ENCODE assay signal across 30 cellular contexts in the genomic region with DNA sequence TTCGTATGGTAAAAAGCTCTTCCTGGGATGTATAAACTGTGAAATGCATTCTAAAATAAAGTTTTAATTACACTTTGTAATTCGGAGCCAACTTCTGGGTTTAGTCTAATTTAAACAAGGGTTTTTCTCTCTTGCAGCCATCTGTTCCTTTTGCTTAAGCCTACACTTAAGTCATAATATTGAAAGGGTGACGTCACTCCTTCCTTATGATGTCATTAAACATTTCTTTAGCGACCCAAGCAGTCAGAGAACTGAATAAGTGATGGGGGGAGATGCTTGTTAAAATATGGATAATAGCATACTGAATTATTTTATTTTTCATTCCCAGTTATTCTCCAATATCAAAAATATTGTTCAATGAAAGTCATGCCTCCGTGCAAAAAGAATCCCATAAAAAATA. TPM values are rescaled to one million over a fixed set of nuclear protein-coding genes. Genes with fewer than 3 reads are reported as not detected.
"Had no signal": no experiment of that assay in that cellular context is flagged by ENCODE, and none has a peak within 500 bp of the region (broad histone marks: within the 10 kb centered on the region; RNA-seq: fewer than 3 reads in every experiment).

No MANE protein-coding gene starts in this region.

- H3K4me3 ChIP-seq: adrenal gland, body of pancreas, esophagus squamous epithelium, heart left ventricle had no signal

- H3K27ac ChIP-seq: adrenal gland, body of pancreas, epithelial cell of prostate, esophagus squamous epithelium, heart left ventricle had no signal

- H3K36me3 ChIP-seq: adrenal gland, WERI-Rb-1 had no signal

- H3K4me1 ChIP-seq: adrenal gland, body of pancreas, esophagus squamous epithelium had no signal

- H3K9me3 ChIP-seq: adrenal gland, body of pancreas, esophagus squamous epithelium, heart left ventricle had no signal

- H3K27me3 ChIP-seq: adrenal gland, body of pancreas, esophagus squamous epithelium, heart left ventricle had no signal

- DNase-seq: activated B cell treated with CpG ODN at 0.5 μM for 24 hours; activated CD4-positive, alpha-beta memory T cell treated with anti-CD3 and anti-CD28 coated beads for 36 hours; activated CD4-positive, alpha-beta T cell treated with anti-CD3 and anti-CD28 coated beads for 48 hours; activated CD8-positive, alpha-beta memory T cell treated with anti-CD3 and anti-CD28 coated beads, Interleukin-2, amount 10 ng/mL, durations not matched to agents 7 days and 5 days; activated CD8-positive, alpha-beta memory T cell treated with anti-CD3 and anti-CD28 coated beads, Interleukin-2, amount 50 U/mL, for 4 hours; activated CD8-positive, alpha-beta T cell treated with anti-CD3 and anti-CD28 coated beads, Interleukin-2, amount 10 ng/mL, durations not matched to agents 7 days and 5 days; activated effector memory CD4-positive, alpha-beta T cell treated with anti-CD3 and anti-CD28 coated beads, Interleukin-2, amount 50 U/mL, for 16 hours; activated naive CD4-positive, alpha-beta T cell treated with anti-CD3 and anti-CD28 coated beads for 36 hours; activated naive CD8-positive, alpha-beta T cell treated with anti-CD3 and anti-CD28 coated beads for 36 hours; activated naive CD8-positive, alpha-beta T cell treated with anti-CD3 and anti-CD28 coated beads, Interleukin-2, amount 50 U/mL, for 24 hours; activated T-cell treated with anti-CD3 and anti-CD28 coated beads, Interleukin-2, amount 50 U/mL, for 1 hour; activated T-cell treated with anti-CD3 and anti-CD28 coated beads, Interleukin-2, amount 50 U/mL, for 48 hours; adrenal gland; amygdala; aorta; body of pancreas; caudate nucleus; cortex of kidney; dermis blood vessel endothelial cell; effector CD8-positive, alpha-beta T cell; esophagus squamous epithelium; foreskin fibroblast; heart left ventricle; hypothalamus; T1000; WERI-Rb-1 had no signal

RNA-seq across cellular contexts. Expression of a gene that starts 27.5 kb away (rescaled TPM):
- total RNA-seq: activated B cell treated with CpG ODN at 0.5 μM for 24 hours; activated CD4-positive, alpha-beta memory T cell treated with anti-CD3 and anti-CD28 coated beads for 36 hours; activated CD8-positive, alpha-beta T cell treated with anti-CD3 and anti-CD28 coated beads, Interleukin-2, amount 10 ng/mL, durations not matched to agents 7 days and 5 days; activated T-helper 1 cell treated with anti-CD3 and anti-CD28 coated beads, Interleukin-12 subunit alpha, Interleukin-12 subunit beta, Interleukin-2, Interleukin-4 antibody, amounts not matched to agents 30 ng/mL and 10 ng/mL and 1 ng/mL, durations not matched to agents 14 hours and 24 hours and 36 hours; aorta; body of pancreas; chondrocyte; endothelial cell of umbilical vein; esophagus squamous epithelium; heart left ventricle had no signal
